Comparison of ENCODE assay signal across 8 cellular contexts in genomic region chr5:9339206-9339818, GRCh38.
DNase-seq lines count a peak whose midpoint lies in the region; ATAC-seq, FAIRE-seq and TF ChIP-seq lines count a peak whose summit lies in the region.

No MANE protein-coding gene starts in this region.

- no peak overlapping the region for H3K4me2 ChIP-seq in IMR-90 (ENCODE audit: low read depth, low read length)

- ATAC-seq in IMR-90 (ENCODE audit: low read depth) = no peak
- ATAC-seq in HG02610 (IDR thresholded peaks at IDR 0.05; ENCODE audit: unreplicated experiment) = no peak
- no peak for ATAC-seq in CD8-positive, alpha-beta T cell

- no TSS peak for BruUV-seq in IMR-90 (replicated peaks; lab: Mats Ljungman, UMichigan)

- peaks cover 9% of the 10 kb centered on the region for H3K9me1 ChIP-seq in IMR-90 (ENCODE audit: insufficient read depth, low read length)

- DNase-seq in stimulated activated CD4-positive, alpha-beta T cell treated with anti-CD3 and anti-CD28 coated beads, Interleukin-15, amount 100 ng/mL, for 24 hours = peak; percentile 6
- no peak for DNase-seq in stimulated activated CD4-positive, alpha-beta T cell treated with anti-CD3 and anti-CD28 coated beads, Interleukin-4, amount 100 ng/mL, for 4 hours
- DNase-seq in IMR-90 (no peak), cardiac fibroblast (ENCODE audit: low read depth in 2 of 2) (peak in 1 of 2 donors; percentile 31), frontal cortex (ENCODE audit: low spot score in 2 of 2) (no peak), Peyer's patch (no peak)
- no peak for DNase-seq in CD8-positive, alpha-beta T cell

- TF ChIP-seq POLR2A in IMR-90 (IDR thresholded peaks at IDR 0.05; ENCODE audit: low read depth, low read length) = no peak
- TF ChIP-seq POLR2A in Peyer's patch (IDR thresholded peaks at IDR 0.05) = no peak

- H3K36me3 ChIP-seq in IMR-90 (ENCODE audit: control insufficient read depth, insufficient read depth, low read length) (peaks cover 1% of the 10 kb centered on the region; the same call in 1 of the 2 replicates), Peyer's patch (no peaks in the 10 kb centered on the region)
- H3K36me3 ChIP-seq in CD8-positive, alpha-beta T cell (ENCODE audit: insufficient read depth, low read length) = no peaks in the 10 kb centered on the region

- H2AK5ac ChIP-seq in IMR-90 (ENCODE audit: low read depth, low read length) = peak overlapping the region; percentile 87

- H3K4me1 Mint-ChIP-seq in CD8-positive, alpha-beta T cell (ENCODE audit: low read depth) = no peaks in the 10 kb centered on the region

- H3K14ac ChIP-seq in IMR-90 (replicated peaks; ENCODE audit: low read depth, low read length) = no peak overlapping the region

- H3K27ac ChIP-seq in IMR-90 (ENCODE audit: insufficient read depth, low read length) (peak overlapping the region; percentile 75), Peyer's patch (no peak overlapping the region)
- H3K27ac ChIP-seq in CD8-positive, alpha-beta T cell (ENCODE audit: low read depth, low read length) = no peak overlapping the region

- H3K4me3 ChIP-seq in IMR-90 (ENCODE audit: insufficient read depth, low read depth, low read length) (no peak overlapping the region), cardiac fibroblast (replicated peaks in 1 of 2; ENCODE audit: low read depth in 2 of 2, low read length in 2 of 2) (no peak overlapping the region), Peyer's patch (no peak overlapping the region)
- no peak overlapping the region for H3K4me3 ChIP-seq in CD8-positive, alpha-beta T cell (ENCODE audit: low read depth, low read length)

- H2BK20ac ChIP-seq in IMR-90 (ENCODE audit: low read depth, low read length) = peak overlapping the region; percentile 35

- no peak overlapping the region for H2AFZ ChIP-seq in IMR-90 (replicated peaks; ENCODE audit: low read length, poor library complexity)

- peaks cover 12 to 63% of the 10 kb centered on the region in 2 experiments; a peak in 3 of 4 replicates for H3K79me1 ChIP-seq in IMR-90 (ENCODE audit: low read depth in 1 of 2, low read length in 2 of 2)

- peak overlapping the region; percentile 72 for H4K91ac ChIP-seq in IMR-90 (ENCODE audit: insufficient read depth, low read depth, low read length)

- H4K5ac ChIP-seq in IMR-90 (ENCODE audit: low read depth, low read length) = peak overlapping the region; percentile 46; the same call in 1 of the 2 replicates

- H3K4ac ChIP-seq in IMR-90 (ENCODE audit: low read depth, low read length) = peak overlapping the region; percentile 68

- no peak overlapping the region; the same call in 1 of the 2 replicates for H3K23ac ChIP-seq in IMR-90 (ENCODE audit: low read depth, low read length)

- no peaks in the 10 kb centered on the region for H4K20me1 ChIP-seq in IMR-90 (ENCODE audit: insufficient read depth, low read length)

- H3K9me3 ChIP-seq in IMR-90 (ENCODE audit: control insufficient read depth, insufficient read depth, low read length) (no peaks in the 10 kb centered on the region), Peyer's patch (no peaks in the 10 kb centered on the region)
- H3K9me3 ChIP-seq in CD8-positive, alpha-beta T cell (ENCODE audit: low read length) = no peaks in the 10 kb centered on the region

- intact Hi-C loops in IMR-90 (cut with micrococcal nuclease) = no loop called here
- intact Hi-C loops in CD8-positive, alpha-beta T cell (cut with DNase I, micrococcal nuclease) = no loop called here

- H3K36me3 Mint-ChIP-seq in CD8-positive, alpha-beta T cell = no peaks in the 10 kb centered on the region

- H2BK15ac ChIP-seq in IMR-90 (ENCODE audit: low read depth, low read length) = 0 out of 3 replicates have a peak overlapping the region, but pooled peaks have one; percentile 9

- TF ChIP-seq RAD21 in IMR-90 (IDR thresholded peaks at IDR 0.05; ENCODE audit: low read length) = no peak

- CTCF ChIA-PET in IMR-90 (lab: Yijun Ruan, JAX) = interaction anchor here (1.3 kb wide), 1 partner anchor 102 kb away, joined by 4 read pairs; no protein-coding TSS in a partner anchor
- CTCF ChIA-PET in CD8-positive, alpha-beta T cell (lab: Charles Lee) = no interaction called here

- no peak overlapping the region for H3K27ac Mint-ChIP-seq in CD8-positive, alpha-beta T cell

- no peak overlapping the region for H3K56ac ChIP-seq in IMR-90 (ENCODE audit: extremely low read depth, insufficient read depth, low read length)

- FAIRE-seq in frontal cortex (lab: Jason Lieb, UNC) = no peak

- dilution Hi-C loops in IMR-90 (cut with HindIII; ENCODE audit: low sequenced_read_pairs, unreplicated experiment) = no loop called here

- WGBS in IMR-90 (ENCODE audit: extremely low coverage in 2 of 2, insufficient read length in 1 of 2), 2 experiments = no CpG with 5 or more reads among the region's 3 CpGs

- no peaks in the 10 kb centered on the region for H3K27me3 Mint-ChIP-seq in CD8-positive, alpha-beta T cell (ENCODE audit: low read depth)

- peak overlapping the region; percentile 6 to 53; a peak in 2 of 4 replicates for H4K8ac ChIP-seq in IMR-90 (ENCODE audit: low read depth in 2 of 2, low read length in 2 of 2)

- H2AK9ac ChIP-seq in IMR-90 (replicated peaks; ENCODE audit: low read depth, low read length, poor library complexity) = no peak overlapping the region

- H3K9ac ChIP-seq in IMR-90 (ENCODE audit: low read depth, low read length) = no peak overlapping the region

- peaks cover 12% of the 10 kb centered on the region for H3K9me3 Mint-ChIP-seq in CD8-positive, alpha-beta T cell

- TF ChIP-seq CTCF in IMR-90 (conservative IDR thresholded peaks at IDR 0.05; ENCODE audit: low read depth, low read length) (0 out of 2 replicates have a peak, but pooled peaks have one; percentile 26), cardiac fibroblast (IDR thresholded peaks at IDR 0.05; ENCODE audit: low read depth, low read length) (peak; percentile 57), Peyer's patch (IDR thresholded peaks at IDR 0.05) (peak in 2 of 6 experiments; percentile 18 to 25)
- no peak for TF ChIP-seq CTCF in CD8-positive, alpha-beta T cell (IDR thresholded peaks at IDR 0.05)

- peak overlapping the region; percentile 57 for H3K18ac ChIP-seq in IMR-90 (ENCODE audit: low read depth, low read length)

- in situ Hi-C loops in IMR-90 (cut with MboI; ENCODE audit: low sequenced_read_pairs) = no loop called here

- peak overlapping the region; percentile 50 for H2BK5ac ChIP-seq in IMR-90 (ENCODE audit: low read depth, low read length, poor library complexity, severe bottlenecking)

- POLR2A ChIA-PET in IMR-90 (lab: Charles Lee; ENCODE audit: unreplicated experiment) = no interaction called here
- POLR2A ChIA-PET in CD8-positive, alpha-beta T cell (lab: Charles Lee) = no interaction called here

- H3K4me3 Mint-ChIP-seq in CD8-positive, alpha-beta T cell = no peak overlapping the region

- H2BK120ac ChIP-seq in IMR-90 (ENCODE audit: low read depth, low read length) = peak overlapping the region; percentile 41; the same call in 1 of the 2 replicates

- H3K27me3 ChIP-seq in IMR-90 (ENCODE audit: control insufficient read depth, insufficient read depth, low read length) (no peaks in the 10 kb centered on the region), Peyer's patch (no peaks in the 10 kb centered on the region)
- no peaks in the 10 kb centered on the region for H3K27me3 ChIP-seq in CD8-positive, alpha-beta T cell (ENCODE audit: insufficient read depth, low read length)

- H3K4me1 ChIP-seq in IMR-90 (ENCODE audit: control insufficient read depth, insufficient read depth, low read length) (peaks cover 12% of the 10 kb centered on the region), Peyer's patch (no peaks in the 10 kb centered on the region)
- H3K4me1 ChIP-seq in CD8-positive, alpha-beta T cell (ENCODE audit: insufficient read depth, low read length) = no peaks in the 10 kb centered on the region

TF ChIP-seq in IMR-90, 13 proteins besides CTCF, POLR2A, EP300 and RAD21:
- TF ChIP-seq MAFK (IDR thresholded peaks at IDR 0.05; ENCODE audit: low read depth, low read length) (no peak), CHD1 (IDR thresholded peaks at IDR 0.05; ENCODE audit: low read depth, low read length) (no peak), MAZ (IDR thresholded peaks at IDR 0.05; ENCODE audit: borderline replicate concordance, low read depth, low read length) (no peak), RCOR1 (IDR thresholded peaks at IDR 0.05; ENCODE audit: insufficient replicate concordance, low read length) (no peak), SMC3 (IDR thresholded peaks at IDR 0.05; ENCODE audit: low read depth, low read length) (no peak), RFX5 (IDR thresholded peaks at IDR 0.05; ENCODE audit: low read depth, low read length) (no peak), BHLHE40 (IDR thresholded peaks at IDR 0.05; ENCODE audit: low read depth, low read length) (no peak), USF2 (IDR thresholded peaks at IDR 0.05; ENCODE audit: low read depth, low read length) (no peak), FOS (IDR thresholded peaks at IDR 0.05; ENCODE audit: low read depth, low read length) (no peak), MXI1 (IDR thresholded peaks at IDR 0.05; ENCODE audit: borderline replicate concordance, low read depth, low read length) (no peak), ELK1 (IDR thresholded peaks at IDR 0.05; ENCODE audit: borderline replicate concordance, low read depth, low read length) (no peak), CEBPB (IDR thresholded peaks at IDR 0.05; ENCODE audit: low read depth, low read length) (no peak), NFE2L2 (IDR thresholded peaks at IDR 0.05; ENCODE audit: low read depth, low read length) (no peak)
